ENCODE assay signal across 8 cellular contexts in genomic region chr16:11593076-11593475, GRCh38. TPM values are rescaled to one million over a fixed set of nuclear protein-coding genes. Genes with fewer than 3 reads are reported as not detected.
A peak's percentile ranks its signal among the peaks of the same experiment; 100 is the strongest.
DNase-seq lines count a peak whose midpoint lies in the region; ATAC-seq, FAIRE-seq and TF ChIP-seq lines count a peak whose summit lies in the region.
"Not testable (repeated sequence)": the region's sequence is repeated elsewhere in the genome, so short reads cannot be mapped to it uniquely, and the experiment has no call there.

No MANE protein-coding gene starts in this region.

- H3K4me3 ChIP-seq in right cardiac atrium (ENCODE audit: low read length); kidney (ENCODE audit: low read length in 2 of 2); HepG2 (replicated peaks in 1 of 3; ENCODE audit: insufficient read depth in 1 of 3, low read depth in 2 of 3, low read length in 3 of 3); right lobe of liver; lower lobe of right lung; spleen: not testable (repeated sequence)
- H3K4me3 ChIP-seq in neutrophil (ENCODE audit: low read depth in 1 of 2, low read length in 1 of 2) = peak overlapping the region in 1 of 2 experiments; percentile 10

- not testable (repeated sequence) for H3K9ac ChIP-seq in kidney (ENCODE audit: low read length in 2 of 2); HepG2 (ENCODE audit: insufficient read depth, low read depth, low read length)

- not testable (repeated sequence) for H2AFZ ChIP-seq in HepG2 (ENCODE audit: low read length)

- not testable (repeated sequence) for BruUV-seq in HepG2 (replicated peaks; lab: Mats Ljungman, UMichigan)

- CTCF ChIA-PET in HepG2 (lab: Yijun Ruan, JAX; ENCODE audit: low intra/inter-chr PET ratio, low total read pairs) = not testable (repeated sequence)

- not testable (repeated sequence) for TF ChIP-seq CTCF in chondrocyte (IDR thresholded peaks at IDR 0.05); kidney (IDR thresholded peaks at IDR 0.05; ENCODE audit: borderline replicate concordance, extremely low read depth, insufficient read depth); HepG2 (CRISPR knock-in tag; IDR thresholded peaks at IDR 0.05); right lobe of liver (IDR thresholded peaks at IDR 0.05); lower lobe of right lung (IDR thresholded peaks at IDR 0.05); neutrophil (IDR thresholded peaks at IDR 0.05); spleen (IDR thresholded peaks at IDR 0.05 in 8 of 11, conservative IDR thresholded peaks at IDR 0.05 in 3 of 11)

- not testable (repeated sequence) for H3K9me3 Mint-ChIP-seq in chondrocyte (ENCODE audit: low read depth)

- not testable (repeated sequence) for H3K4me1 ChIP-seq in right cardiac atrium (ENCODE audit: control insufficient read depth, insufficient read depth, low read length); kidney (ENCODE audit: control insufficient read depth in 1 of 2, insufficient read depth in 1 of 2, low read depth in 1 of 2, low read length in 2 of 2); right lobe of liver
- H3K4me1 ChIP-seq in HepG2 (ENCODE audit: insufficient read depth, low read length) (peaks cover 46% of the 10 kb centered on the region), lower lobe of right lung (peaks cover 15% of the 10 kb centered on the region), neutrophil (ENCODE audit: control insufficient read depth in 1 of 2, insufficient read depth in 1 of 2, low read depth in 1 of 2, low read length in 1 of 2) (peaks cover 62 to 63% of the 10 kb centered on the region in 2 experiments), spleen (peaks cover 5 to 45% (median 20%) of the 10 kb centered on the region in 6 donors)

- peaks cover 26% of the 10 kb centered on the region for H3K4me1 Mint-ChIP-seq in chondrocyte (ENCODE audit: low read depth)

- DNase-seq in chondrocyte (ENCODE audit: low spot score) = peak; percentile 9
- DNase-seq in right cardiac atrium = peak in 2 of 3 donors; percentile 0 to 13
- peak; percentile 24 for DNase-seq in kidney
- DNase-seq in HepG2 (ENCODE audit: low spot score) = not testable (repeated sequence)
- peak in 2 of 3 donors; percentile 1 to 13 for DNase-seq in right lobe of liver
- peak; percentile 22 for DNase-seq in lower lobe of right lung
- DNase-seq in spleen = peak; percentile 30

- H3K9me3 ChIP-seq in right cardiac atrium (ENCODE audit: control insufficient read depth, low read length); kidney (ENCODE audit: control insufficient read depth in 1 of 2, low read length in 2 of 2); HepG2 (ENCODE audit: low read length); right lobe of liver; lower lobe of right lung; neutrophil; spleen: not testable (repeated sequence)

- H3K36me3 ChIP-seq in kidney (ENCODE audit: control insufficient read depth in 1 of 2, insufficient read depth in 2 of 2, low read length in 2 of 2); HepG2 (replicated peaks in 1 of 2; ENCODE audit: control insufficient read depth in 1 of 2, insufficient read depth in 2 of 2, low read length in 2 of 2); right lobe of liver; lower lobe of right lung; neutrophil; spleen: not testable (repeated sequence)

- WGBS in right cardiac atrium = 97% methylated on average over 9 of the region's 9 CpGs
- 36% methylated on average over 9 of the region's 9 CpGs for WGBS in HepG2 (ENCODE audit: low lambda C conversion rate)
- 64% methylated on average over 5 of the region's 9 CpGs for WGBS in right lobe of liver (ENCODE audit: insufficient coverage, low coverage, low lambda C conversion rate, missing lambda C conversion rate)
- 73 to 92% (median 86%) methylated on average over 9 of the region's 9 CpGs for WGBS in spleen, 5 donors

- H3K4me3 Mint-ChIP-seq in chondrocyte (ENCODE audit: unreplicated experiment) = not testable (repeated sequence)

- not testable (repeated sequence) for H3K36me3 Mint-ChIP-seq in chondrocyte (ENCODE audit: low read depth)

- H3K27ac ChIP-seq in right cardiac atrium (ENCODE audit: low read length); kidney (ENCODE audit: low read depth in 2 of 2, low read length in 2 of 2); HepG2 (ENCODE audit: extremely low read length, insufficient read depth, low read length); right lobe of liver; lower lobe of right lung: not testable (repeated sequence)
- H3K27ac ChIP-seq in neutrophil = peak overlapping the region; percentile 100
- peak overlapping the region in 1 of 8 donors; percentile 94 for H3K27ac ChIP-seq in spleen

- not testable (repeated sequence) for TF ChIP-seq RAD21 in HepG2 (CRISPR knock-in tag; IDR thresholded peaks at IDR 0.05)

- FAIRE-seq in kidney (lab: Jason Lieb, UNC); HepG2 (lab: Jason Lieb, UNC): not testable (repeated sequence)

- TF ChIP-seq POLR2A in HepG2 (IDR thresholded peaks at IDR 0.05; ENCODE audit: insufficient read depth in 1 of 2, low read depth in 2 of 2, low read length in 2 of 2); right lobe of liver (IDR thresholded peaks at IDR 0.05); spleen (IDR thresholded peaks at IDR 0.05): not testable (repeated sequence)

- H3K27ac Mint-ChIP-seq in chondrocyte (ENCODE audit: unreplicated experiment) = not testable (repeated sequence)

- not testable (repeated sequence) for TF ChIP-seq EP300 in HepG2 (IDR thresholded peaks at IDR 0.05; ENCODE audit: low read depth in 2 of 2, low read length in 2 of 2); HepG2 (CRISPR knock-in tag; IDR thresholded peaks at IDR 0.05; ENCODE audit: borderline replicate concordance)

- not testable (repeated sequence) for H4K20me1 ChIP-seq in HepG2 (ENCODE audit: insufficient read depth, low read length)

- in situ Hi-C loops in HepG2 (cut with HindIII; ENCODE audit: extremely low pct_ligation_motif_present, low pct_unique_long_range_greater_than_20kb) = not testable (repeated sequence)

- not testable (repeated sequence) for H3K27me3 Mint-ChIP-seq in chondrocyte (ENCODE audit: low read depth)

- not testable (repeated sequence) for ATAC-seq in right cardiac atrium, HepG2, right lobe of liver, lower lobe of right lung

- intact Hi-C loops in right cardiac atrium (cut with DNase I); kidney (cut with DNase I); HepG2 (cut with micrococcal nuclease; ENCODE audit: unreplicated experiment); right lobe of liver (cut with DNase I); lower lobe of right lung (cut with DNase I); spleen (cut with DNase I; ENCODE audit: low total_unique reads): not testable (repeated sequence)

- H3K79me2 ChIP-seq in HepG2 (ENCODE audit: insufficient read depth, low read length) = not testable (repeated sequence)

- H3K27me3 ChIP-seq in right cardiac atrium (ENCODE audit: control insufficient read depth, insufficient read depth); right lobe of liver; lower lobe of right lung (ENCODE audit: low read depth); neutrophil; spleen (replicated peaks in 1 of 7): not testable (repeated sequence)
- peaks cover 4 to 38% of the 10 kb centered on the region in 2 experiments; a peak in 4 of 5 replicates for H3K27me3 ChIP-seq in HepG2 (ENCODE audit: control insufficient read depth in 1 of 2, insufficient read depth in 2 of 2, low read length in 2 of 2)

- H3K4me2 ChIP-seq in HepG2 (ENCODE audit: low read depth, low read length) = peak overlapping the region; percentile 0; the same call in 1 of the 2 replicates

- POLR2A ChIA-PET in HepG2 (lab: Yijun Ruan, JAX) = interaction anchor here (0.7 kb wide), 1 partner anchor 24 kb away, joined by 4 read pairs; no protein-coding TSS in a partner anchor

RNA-seq across cellular contexts. Expression of gene LITAF, which starts 6.4 kb away (rescaled TPM):
- total RNA-seq in chondrocyte (74.5 to 91.9 TPM (median 90.0 TPM) in 3 replicates), right cardiac atrium (10 to 100 TPM; 54.0 to 76.5 (median 65.3) TPM), kidney (171 TPM), HepG2 (2016; rRNA removed; fragmentation: Illumina TruSeq; extraction: Trizol) (141 and 186 TPM in 2 replicates), right lobe of liver (100 to 1,000 TPM in 1 of 6 experiments, 10 to 100 TPM in 5; 43.7 to 148 (median 59.1) TPM), lower lobe of right lung (281 TPM), spleen (100 to 1,000 TPM; 114 to 312 (median 190) TPM)
- polyA plus RNA-seq in right cardiac atrium (25.7 TPM), kidney (ENCODE audit: insufficient read depth, low read depth, low replicate concordance) (121 TPM), HepG2 (2011; rRNA removed) (80.1 and 95.5 TPM in 2 replicates), spleen (10 to 100 TPM; 55.8 to 87.4 (median 58.9) TPM)
- total RNA-seq in HepG2 (2016; cell fraction: cytosol; rRNA removed; fragmentation: Illumina TruSeq; extraction: Trizol; ENCODE audit: low read depth) = 30.0 and 32.3 TPM in 2 replicates
- 139 and 174 TPM in 2 replicates for total RNA-seq in HepG2 (2016; cell fraction: insoluble cytoplasmic fraction; rRNA removed; fragmentation: Illumina TruSeq; extraction: Trizol)
- total RNA-seq in HepG2 (2016; cell fraction: membrane; rRNA removed; fragmentation: Illumina TruSeq; extraction: Trizol) = 118 and 119 TPM in 2 replicates
- 60.6 and 72.1 TPM in 2 replicates for total RNA-seq in HepG2 (2016; cell fraction: nucleus; rRNA removed; fragmentation: Illumina TruSeq; extraction: Trizol)
- 121 and 137 TPM in 2 replicates for polyA plus RNA-seq in HepG2 (2011; cell fraction: cytosol; rRNA removed)
- 61.9 and 67.8 TPM in 2 replicates for polyA plus RNA-seq in HepG2 (2011; cell fraction: nucleus; rRNA removed)
- polyA plus RNA-seq in HepG2 (2012) = 113 and 128 TPM in 2 replicates
- 48.2 and 51.8 TPM in 2 replicates for polyA plus RNA-seq in HepG2 (2016; cell fraction: cytosol; fragmentation: Illumina TruSeq; extraction: Trizol; ENCODE audit: low read depth)
- 322 and 369 TPM in 2 replicates for polyA plus RNA-seq in HepG2 (2016; cell fraction: insoluble cytoplasmic fraction; fragmentation: Illumina TruSeq; extraction: Trizol; ENCODE audit: low read depth)
- 139 and 153 TPM in 2 replicates for polyA plus RNA-seq in HepG2 (2016; cell fraction: membrane; fragmentation: Illumina TruSeq; extraction: Trizol; ENCODE audit: low read depth)
- 125 and 129 TPM in 2 replicates for polyA plus RNA-seq in HepG2 (2016; cell fraction: nucleus; fragmentation: Illumina TruSeq; extraction: Trizol; ENCODE audit: insufficient read depth, low read depth)
- 155 and 250 TPM in 2 replicates for polyA minus RNA-seq in HepG2 (2011; rRNA and poly(A)+ RNA removed; ENCODE audit: low replicate concordance)
- polyA minus RNA-seq in HepG2 (2011; cell fraction: cytosol; rRNA and poly(A)+ RNA removed) = 71.1 and 86.5 TPM in 2 replicates
- polyA minus RNA-seq in HepG2 (2011; cell fraction: nucleus; rRNA and poly(A)+ RNA removed) = 45.8 and 58.4 TPM in 2 replicates
